In the genomic region with DNA sequence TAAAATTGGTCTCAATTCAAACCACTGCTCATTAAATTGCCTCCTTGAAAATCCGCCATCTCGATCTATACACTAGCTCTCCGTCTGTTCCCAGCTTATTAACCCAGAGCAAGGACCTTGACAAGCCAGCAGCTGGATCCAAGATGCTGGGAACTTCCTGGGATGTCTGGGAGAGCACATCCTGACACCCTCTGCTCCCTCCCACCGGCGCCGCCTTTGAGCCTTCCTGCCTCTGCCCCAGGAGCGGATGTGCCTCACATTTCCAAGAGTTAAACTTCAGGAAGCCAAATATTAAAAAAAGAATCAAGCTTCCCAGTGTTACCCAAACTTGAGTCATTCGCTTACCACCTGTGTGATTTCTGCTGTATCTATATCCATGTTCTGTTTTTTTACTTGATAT, we compare ENCODE assay signal across 18 cellular contexts.
DNase-seq lines count a peak whose midpoint lies in the region; ATAC-seq and TF ChIP-seq lines count a peak whose summit lies in the region.
"Had no signal": no experiment of that assay in that cellular context is flagged by ENCODE, and none has a peak within 500 bp of the region (broad histone marks: within the 10 kb centered on the region; RNA-seq: fewer than 3 reads in every experiment).

No MANE protein-coding gene starts in this region.

- H3K27me3 ChIP-seq in A673 (replicated peaks; ENCODE audit: insufficient read depth, low read depth, low read length, poor library complexity), result no peaks in the 10 kb centered on the region
- H3K27me3 ChIP-seq: BLaER1 had no signal

- intact Hi-C loops in Right ventricle myocardium superior (cut with DNase I) (no loop called here), Right ventricle myocardium inferior (cut with DNase I) (no loop called here), A673 (cut with micrococcal nuclease; ENCODE audit: unreplicated experiment) (loop anchor here (1.0 to 10.0 kb wide), 4 partner anchors 61 to 623 kb away; a partner anchor contains a TSS)

- TF ChIP-seq CTCF in A673 (conservative IDR thresholded peaks at IDR 0.05; ENCODE audit: low read depth, low read length), result no peak
- no peak for TF ChIP-seq CTCF in chondrocyte (IDR thresholded peaks at IDR 0.05)

- H3K36me3 ChIP-seq in A673 (ENCODE audit: insufficient read depth, low read length, poor library complexity, severe bottlenecking), result no peaks in the 10 kb centered on the region
- H3K36me3 ChIP-seq: BLaER1, HAP-1 had no signal

- no peak overlapping the region for H3K27ac Mint-ChIP-seq in chondrocyte (ENCODE audit: unreplicated experiment)
- H3K27ac Mint-ChIP-seq: CD14-positive monocyte; CD4-positive, alpha-beta memory T cell had no signal

- peaks cover 23% of the 10 kb centered on the region for H3K4me1 ChIP-seq in A673 (ENCODE audit: insufficient read depth, low read length, poor library complexity, severe bottlenecking)
- H3K4me1 ChIP-seq: A549, BLaER1, HAP-1 had no signal

- CTCF ChIA-PET in A673 (lab: Charles Lee), result interaction anchor here (1.0 kb wide), 1 partner anchor 623 kb away, joined by 3 read pairs; no protein-coding TSS in a partner anchor

- peak overlapping the region; percentile 99 for H3K27ac ChIP-seq in A673 (ENCODE audit: low read depth, low read length, poor library complexity, severe bottlenecking)
- H3K27ac ChIP-seq: 22Rv1, A549, BLaER1, HL-60 had no signal

- ATAC-seq in Right ventricle myocardium superior (ENCODE audit: poor library complexity), result no peak
- no peak for ATAC-seq in Right ventricle myocardium inferior
- ATAC-seq in GM19397 (IDR thresholded peaks at IDR 0.05; ENCODE audit: unreplicated experiment), result no peak
- ATAC-seq: A549, GM12878 had no signal

- no peaks in the 10 kb centered on the region for H3K4me1 Mint-ChIP-seq in chondrocyte (ENCODE audit: low read depth)
- H3K4me1 Mint-ChIP-seq: CD4-positive, alpha-beta memory T cell had no signal

- no peaks in the 10 kb centered on the region for H3K27me3 Mint-ChIP-seq in chondrocyte (ENCODE audit: low read depth)

- no peak overlapping the region for H3K4me3 ChIP-seq in A673 (ENCODE audit: low read depth, low read length, poor library complexity, severe bottlenecking)
- H3K4me3 ChIP-seq: A549, BLaER1, GM12878, HAP-1 had no signal

- H3K4me3 Mint-ChIP-seq in chondrocyte (ENCODE audit: unreplicated experiment), result no peak overlapping the region
- H3K4me3 Mint-ChIP-seq: CD14-positive monocyte; CD4-positive, alpha-beta memory T cell had no signal

- peak; percentile 47 for DNase-seq in Right ventricle myocardium superior
- DNase-seq in Right ventricle myocardium inferior (ENCODE audit: missing footprints), result no peak
- DNase-seq in A673 (ENCODE audit: low spot score), result peak; percentile 95
- DNase-seq in HT1080 (ENCODE audit: low read depth), result peak; percentile 56
- peak; percentile 37 for DNase-seq in chondrocyte (ENCODE audit: low spot score)
- DNase-seq in islet precursor cell, result no peak
- DNase-seq: CD4-positive, alpha-beta memory T cell; DMS153; DMS79; IMR-90 had no signal

- peaks cover 16% of the 10 kb centered on the region for H3K9me3 Mint-ChIP-seq in chondrocyte (ENCODE audit: low read depth)
- H3K9me3 Mint-ChIP-seq: CD4-positive, alpha-beta memory T cell had no signal

- peaks cover 9% of the 10 kb centered on the region for H3K9me3 ChIP-seq in A673 (ENCODE audit: low read depth, low read length, poor library complexity, severe bottlenecking)
- H3K9me3 ChIP-seq: A549, HAP-1 had no signal

- H3K36me3 Mint-ChIP-seq in chondrocyte (ENCODE audit: low read depth), result no peaks in the 10 kb centered on the region
- H3K36me3 Mint-ChIP-seq: CD14-positive monocyte; CD4-positive, alpha-beta memory T cell had no signal

- POLR2A ChIA-PET in A673 (lab: Charles Lee; ENCODE audit: low non-redundant PET), result no interaction called here

- no TSS peak for BruUV-seq in A673 (replicated peaks; lab: Mats Ljungman, UMichigan)

Comparison
In these comparisons a context has a peak if more than half of its experiments do, and no peak if none do; other contexts are left out.
1. DNase-seq: peak in Right ventricle myocardium superior (single experiment), A673 (single experiment), HT1080 (single experiment) and chondrocyte (single experiment); none in Right ventricle myocardium inferior (single experiment) and islet precursor cell (single experiment).